In genomic region chr12:64181504-64182291, GRCh38 we compare ENCODE assay signal across 8 cellular contexts. TPM values are rescaled to one million over a fixed set of nuclear protein-coding genes. Genes with fewer than 3 reads are reported as not detected.
DNase-seq lines count a peak whose midpoint lies in the region; ATAC-seq and TF ChIP-seq lines count a peak whose summit lies in the region.

No MANE protein-coding gene starts in this region.

- CTCF ChIA-PET in Caco-2 (lab: Charles Lee), result interaction anchor here (0.6 to 2.1 kb wide), 8 partner anchors 8 to 342 kb away, joined by 3 to 23 read pairs (median 4); partner anchors contain the start of genes KICS2 and SRGAP1

- peak overlapping the region; percentile 55 for H3K27ac Mint-ChIP-seq in Caco-2 (ENCODE audit: unreplicated experiment)

- no peak for ATAC-seq in HG02571 (IDR thresholded peaks at IDR 0.05; ENCODE audit: unreplicated experiment)
- no peak for ATAC-seq in HG03280 (IDR thresholded peaks at IDR 0.05; ENCODE audit: unreplicated experiment)

- H3K4me1 Mint-ChIP-seq in Caco-2 (ENCODE audit: low read depth, unreplicated experiment), result peaks cover 34% of the 10 kb centered on the region

- no peak for TF ChIP-seq POLR2A in ovary (IDR thresholded peaks at IDR 0.05)

- peak; percentile 59 to 67 for TF ChIP-seq CTCF in Caco-2 (IDR thresholded peaks at IDR 0.05; ENCODE audit: insufficient read depth in 1 of 2, low read depth in 1 of 2, low read length in 1 of 2, severe bottlenecking in 1 of 2, unreplicated experiment in 1 of 2)
- TF ChIP-seq CTCF in fibroblast of the aortic adventitia (IDR thresholded peaks at IDR 0.05; ENCODE audit: insufficient read depth, low read length), result peak; percentile 75
- TF ChIP-seq CTCF in ovary (IDR thresholded peaks at IDR 0.05), result peak; percentile 50 to 72 (median 68)

- POLR2A ChIA-PET in Caco-2 (lab: Charles Lee), result interaction anchor here (0.6 kb wide), 1 partner anchor 115 kb away, joined by 3 read pairs; no protein-coding TSS in a partner anchor

- no peaks in the 10 kb centered on the region for H3K27me3 ChIP-seq in Caco-2 (replicated peaks; ENCODE audit: control insufficient read depth, insufficient read depth, low read length)
- no peaks in the 10 kb centered on the region for H3K27me3 ChIP-seq in ovary

- DNase-seq in Caco-2 (peak; percentile 53 to 58), HS-27A (ENCODE audit: low read depth) (peak; percentile 97), SK-N-DZ (ENCODE audit: low spot score) (peak; percentile 52), fibroblast of the aortic adventitia (ENCODE audit: low read depth) (peak; percentile 97), ovary (peak; percentile 42 to 71 (median 52)), SHP77 treated with DMSO at 0.1 percent for 48 hours (lab: John Stamatoyannopoulos, UW) (no peak)

- no peak overlapping the region for H3K4me3 Mint-ChIP-seq in Caco-2 (ENCODE audit: unreplicated experiment)

- TF ChIP-seq EP300 in ovary (IDR thresholded peaks at IDR 0.05), result no peak

- H3K9me3 ChIP-seq in Caco-2 (no peaks in the 10 kb centered on the region), ovary (no peaks in the 10 kb centered on the region)

- no peaks in the 10 kb centered on the region for H3K9me3 Mint-ChIP-seq in Caco-2 (ENCODE audit: unreplicated experiment)

- intact Hi-C loops in Caco-2 (cut with micrococcal nuclease; ENCODE audit: unreplicated experiment) (loop anchor here (1.0 to 5.0 kb wide), 4 partner anchors 8 to 342 kb away; partner anchors contain the start of gene SRGAP1), ovary (cut with DNase I) (loop anchor here in 3 of 4 donors (5.0 to 10.0 kb wide), 5 partner anchors 53 to 339 kb away; partner anchors contain the start of gene SRGAP1 (in 1 of the 3))

- H3K4me3 ChIP-seq in Caco-2 (ENCODE audit: low read depth, low read length) (no peak overlapping the region), fibroblast of the aortic adventitia (ENCODE audit: low read depth, low read length) (no peak overlapping the region), ovary (no peak overlapping the region)

- no peaks in the 10 kb centered on the region for H3K36me3 ChIP-seq in Caco-2 (ENCODE audit: control insufficient read depth, insufficient read depth, low read length)
- no peaks in the 10 kb centered on the region for H3K36me3 ChIP-seq in ovary

- no TSS peak for BruUV-seq in Caco-2 (replicated peaks; lab: Mats Ljungman, UMichigan)

- H3K36me3 Mint-ChIP-seq in Caco-2 (ENCODE audit: insufficient read depth, unreplicated experiment), result no peaks in the 10 kb centered on the region

- 23 to 29% (median 27%) methylated on average over 3 of the region's 3 CpGs for WGBS in ovary, 3 donors

- no peaks in the 10 kb centered on the region for H3K27me3 Mint-ChIP-seq in Caco-2 (ENCODE audit: insufficient read depth, unreplicated experiment)

- H3K4me1 ChIP-seq in Caco-2, result peaks cover 35% of the 10 kb centered on the region
- H3K4me1 ChIP-seq in ovary (ENCODE audit: insufficient read depth), result peaks cover 1% of the 10 kb centered on the region

- H3K27ac ChIP-seq in ovary, result peak overlapping the region in 1 of 2 donors; percentile 1

RNA-seq across cellular contexts. Expression of gene KICS2, which starts 40.4 kb away (rescaled TPM):
- total RNA-seq in Caco-2 (2022), result 8.2 and 8.6 TPM in 2 replicates
- 3.7 and 5.4 TPM in 2 replicates for polyA plus RNA-seq in SK-N-DZ (2014; cell fraction: cytosol; rRNA removed)
- 2.8 and 6.0 TPM in 2 replicates for polyA plus RNA-seq in SK-N-DZ (2014; cell fraction: nucleus; rRNA removed)
- 3.8 and 9.0 TPM in 2 replicates for total RNA-seq in fibroblast of the aortic adventitia (ENCODE audit: low replicate concordance)
- total RNA-seq in ovary, result 10 to 100 TPM in 2 of 7 donors, 1 to 10 TPM in 5; 7.9 to 15.2 (median 8.2) TPM
- 1 to 10 TPM; 3.4 to 6.0 TPM for polyA plus RNA-seq in ovary
